8 cellular contexts compared by ENCODE assay signal in genomic region chr20:46088409-46089075, GRCh38. TPM values are rescaled to one million over a fixed set of nuclear protein-coding genes. Genes with fewer than 3 reads are reported as not detected.
DNase-seq lines count a peak whose midpoint lies in the region; ATAC-seq and TF ChIP-seq lines count a peak whose summit lies in the region.

No MANE protein-coding gene starts in this region.

- no peak for TF ChIP-seq RAD21 in neural cell (conservative IDR thresholded peaks at IDR 0.05)

- peaks cover 0 to 44% (median 12%) of the 10 kb centered on the region in 4 donors for H3K4me1 ChIP-seq in Peyer's patch

- no peak overlapping the region for H2AFZ ChIP-seq in neural cell (ENCODE audit: low read depth, low read length)

- H3K9me3 ChIP-seq in Peyer's patch (no peaks in the 10 kb centered on the region), neural cell (ENCODE audit: low read length) (no peaks in the 10 kb centered on the region)

- peaks cover 25% of the 10 kb centered on the region for H4K20me1 ChIP-seq in neural cell (ENCODE audit: insufficient read depth)

- H3K4me3 Mint-ChIP-seq in activated CD4-positive, alpha-beta T cell treated with anti-CD3 and anti-CD28 coated beads for 36 hours: peak overlapping the region; percentile 86
- peak overlapping the region; percentile 94 for H3K4me3 Mint-ChIP-seq in endothelial cell (ENCODE audit: unreplicated experiment)

- peak overlapping the region; percentile 99 for H3K4me2 ChIP-seq in neural cell (ENCODE audit: low read length)

- POLR2A ChIA-PET in activated CD4-positive, alpha-beta T cell treated with anti-CD3 and anti-CD28 coated beads for 36 hours (lab: Charles Lee): interaction anchor here (0.6 to 1.0 kb wide), 3 partner anchors 10 to 154 kb away, joined by 3 read pairs; no protein-coding TSS in a partner anchor

- no peaks in the 10 kb centered on the region for H3K27me3 Mint-ChIP-seq in activated CD4-positive, alpha-beta T cell treated with anti-CD3 and anti-CD28 coated beads for 36 hours
- H3K27me3 Mint-ChIP-seq in endothelial cell (ENCODE audit: unreplicated experiment): peaks cover 1% of the 10 kb centered on the region

- no peaks in the 10 kb centered on the region for H3F3A ChIP-seq in neural cell (ENCODE audit: insufficient read depth, low read length, poor library complexity, severe bottlenecking)

- H3K4me1 Mint-ChIP-seq in activated CD4-positive, alpha-beta T cell treated with anti-CD3 and anti-CD28 coated beads for 36 hours: peaks cover 54% of the 10 kb centered on the region
- H3K4me1 Mint-ChIP-seq in endothelial cell (ENCODE audit: unreplicated experiment): peaks cover 20% of the 10 kb centered on the region

- H3K9ac ChIP-seq in neural cell (ENCODE audit: low read length): peak overlapping the region; percentile 97

- H3K36me3 ChIP-seq in Peyer's patch (no peaks in the 10 kb centered on the region), neural cell (ENCODE audit: insufficient read depth, low read length) (no peaks in the 10 kb centered on the region)

- TF ChIP-seq POLR2A in Peyer's patch (IDR thresholded peaks at IDR 0.05): no peak

- TF ChIP-seq EP300 in neural cell (conservative IDR thresholded peaks at IDR 0.05; ENCODE audit: poor library complexity, severe bottlenecking): no peak

- H3K36me3 Mint-ChIP-seq in activated CD4-positive, alpha-beta T cell treated with anti-CD3 and anti-CD28 coated beads for 36 hours (ENCODE audit: low read depth): peaks cover 10% of the 10 kb centered on the region
- peaks cover 3% of the 10 kb centered on the region for H3K36me3 Mint-ChIP-seq in endothelial cell (ENCODE audit: low read depth, unreplicated experiment)

- CTCF ChIA-PET in activated CD4-positive, alpha-beta T cell treated with anti-CD3 and anti-CD28 coated beads for 36 hours (lab: Charles Lee): interaction anchor here (0.8 to 2.0 kb wide), 6 partner anchors 10 to 118 kb away, joined by 3 to 11 read pairs (median 6); no protein-coding TSS in a partner anchor

- peaks cover 59% of the 10 kb centered on the region for H3K79me2 ChIP-seq in neural cell (replicated peaks; ENCODE audit: insufficient read depth, low read length)

- H3K4me3 ChIP-seq in Peyer's patch (peak overlapping the region; percentile 82 to 98 (median 86)), neural cell (ENCODE audit: low read length) (peak overlapping the region; percentile 98)

- ATAC-seq in activated CD4-positive, alpha-beta T cell treated with anti-CD3 and anti-CD28 coated beads for 36 hours: no peak

- H3K27me3 ChIP-seq in Peyer's patch: no peaks in the 10 kb centered on the region
- no peaks in the 10 kb centered on the region for H3K27me3 ChIP-seq in neural cell (ENCODE audit: insufficient read depth, low read depth, low read length)

- intact Hi-C loops in activated CD4-positive, alpha-beta T cell treated with anti-CD3 and anti-CD28 coated beads for 36 hours (cut with DNase I, micrococcal nuclease): loop anchor here in 1 of 2 experiments (1.0 to 2.0 kb wide), 9 partner anchors 25 to 601 kb away; partner anchors contain the start of genes ACOT8, CD40, TP53RK and UBE2C

- H3K27ac Mint-ChIP-seq in activated CD4-positive, alpha-beta T cell treated with anti-CD3 and anti-CD28 coated beads for 36 hours: peak overlapping the region; percentile 88
- peak overlapping the region; percentile 28 for H3K27ac Mint-ChIP-seq in endothelial cell (ENCODE audit: unreplicated experiment)

- DNase-seq in activated CD4-positive, alpha-beta T cell treated with anti-CD3 and anti-CD28 coated beads for 36 hours: peak; percentile 44
- DNase-seq in activated CD4-positive, alpha-beta T cell treated with anti-CD3 and anti-CD28 coated beads for 4 hours: no peak
- no peak for DNase-seq in Peyer's patch
- no peak for DNase-seq in endothelial cell (ENCODE audit: low spot score)
- no peak for DNase-seq in NCI-H1436 treated with DMSO at 0.1 percent for 48 hours (lab: John Stamatoyannopoulos, UW)
- no peak for DNase-seq in GDM1 (lab: John Stamatoyannopoulos, UW)
- DNase-seq in central memory CD4-positive, alpha-beta T cell: no peak

- TF ChIP-seq CTCF in Peyer's patch (IDR thresholded peaks at IDR 0.05) (no peak), endothelial cell (IDR thresholded peaks at IDR 0.05; ENCODE audit: unreplicated experiment) (no peak), neural cell (IDR thresholded peaks at IDR 0.05; ENCODE audit: poor library complexity, severe bottlenecking) (no peak)

- no peaks in the 10 kb centered on the region for H3K9me2 ChIP-seq in neural cell (ENCODE audit: insufficient read depth, low read length)

- H3K27ac ChIP-seq in Peyer's patch (peak overlapping the region; percentile 97 to 100 (median 99)), neural cell (ENCODE audit: low read length) (peak overlapping the region; percentile 94)

- no peaks in the 10 kb centered on the region for H3K9me3 Mint-ChIP-seq in activated CD4-positive, alpha-beta T cell treated with anti-CD3 and anti-CD28 coated beads for 36 hours (ENCODE audit: low read depth)
- H3K9me3 Mint-ChIP-seq in endothelial cell (ENCODE audit: unreplicated experiment): no peaks in the 10 kb centered on the region

TF ChIP-seq in neural cell, 6 proteins besides CTCF, POLR2A, EP300 and RAD21:
- TF ChIP-seq MXI1 (conservative IDR thresholded peaks at IDR 0.05; ENCODE audit: poor library complexity, severe bottlenecking) (no peak), POLR2AphosphoS5 (IDR thresholded peaks at IDR 0.05) (no peak), SMC3 (conservative IDR thresholded peaks at IDR 0.05; ENCODE audit: poor library complexity) (no peak), EZH2 (IDR thresholded peaks at IDR 0.05; ENCODE audit: borderline replicate concordance, insufficient read depth, low read length, poor library complexity, severe bottlenecking) (no peak), TAF1 (IDR thresholded peaks at IDR 0.05; ENCODE audit: low read depth) (no peak)
- TF ChIP-seq, protein P1, sequence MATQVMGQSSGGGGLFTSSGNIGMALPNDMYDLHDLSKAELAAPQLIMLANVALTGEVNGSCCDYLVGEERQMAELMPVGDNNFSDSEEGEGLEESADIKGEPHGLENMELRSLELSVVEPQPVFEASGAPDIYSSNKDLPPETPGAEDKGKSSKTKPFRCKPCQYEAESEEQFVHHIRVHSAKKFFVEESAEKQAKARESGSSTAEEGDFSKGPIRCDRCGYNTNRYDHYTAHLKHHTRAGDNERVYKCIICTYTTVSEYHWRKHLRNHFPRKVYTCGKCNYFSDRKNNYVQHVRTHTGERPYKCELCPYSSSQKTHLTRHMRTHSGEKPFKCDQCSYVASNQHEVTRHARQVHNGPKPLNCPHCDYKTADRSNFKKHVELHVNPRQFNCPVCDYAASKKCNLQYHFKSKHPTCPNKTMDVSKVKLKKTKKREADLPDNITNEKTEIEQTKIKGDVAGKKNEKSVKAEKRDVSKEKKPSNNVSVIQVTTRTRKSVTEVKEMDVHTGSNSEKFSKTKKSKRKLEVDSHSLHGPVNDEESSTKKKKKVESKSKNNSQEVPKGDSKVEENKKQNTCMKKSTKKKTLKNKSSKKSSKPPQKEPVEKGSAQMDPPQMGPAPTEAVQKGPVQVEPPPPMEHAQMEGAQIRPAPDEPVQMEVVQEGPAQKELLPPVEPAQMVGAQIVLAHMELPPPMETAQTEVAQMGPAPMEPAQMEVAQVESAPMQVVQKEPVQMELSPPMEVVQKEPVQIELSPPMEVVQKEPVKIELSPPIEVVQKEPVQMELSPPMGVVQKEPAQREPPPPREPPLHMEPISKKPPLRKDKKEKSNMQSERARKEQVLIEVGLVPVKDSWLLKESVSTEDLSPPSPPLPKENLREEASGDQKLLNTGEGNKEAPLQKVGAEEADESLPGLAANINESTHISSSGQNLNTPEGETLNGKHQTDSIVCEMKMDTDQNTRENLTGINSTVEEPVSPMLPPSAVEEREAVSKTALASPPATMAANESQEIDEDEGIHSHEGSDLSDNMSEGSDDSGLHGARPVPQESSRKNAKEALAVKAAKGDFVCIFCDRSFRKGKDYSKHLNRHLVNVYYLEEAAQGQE (IDR thresholded peaks at IDR 0.05; ENCODE audit: borderline replicate concordance): no peak
TF ChIP-seq in neural cell: peak in this region for 0.

RNA-seq across cellular contexts. Expression of gene NCOA5, which starts 1.2 kb away (rescaled TPM):
- 10 to 100 TPM; 17.9 to 18.8 TPM for total RNA-seq in activated CD4-positive, alpha-beta T cell treated with anti-CD3 and anti-CD28 coated beads for 36 hours
- 10 to 100 TPM; 20.5 to 65.2 (median 24.9) TPM for total RNA-seq in Peyer's patch
- total RNA-seq in endothelial cell (ENCODE audit: unreplicated experiment): 34.9 TPM
- 23.0 and 29.9 TPM in 2 replicates for polyA plus RNA-seq in neural cell
- 41.3 and 41.4 TPM in 2 replicates for polyA minus RNA-seq in neural cell

RNA-seq across cellular contexts. Expression of gene CD40, which starts 29.6 kb away (rescaled TPM):
- 1 to 10 TPM; 4.0 to 5.1 TPM for total RNA-seq in activated CD4-positive, alpha-beta T cell treated with anti-CD3 and anti-CD28 coated beads for 36 hours
- total RNA-seq in Peyer's patch: 10 to 100 TPM in 2 of 4 donors, 1 to 10 TPM in 2; 1.6 to 17.6 (median 9.3) TPM
- 69.4 TPM for total RNA-seq in endothelial cell (ENCODE audit: unreplicated experiment)
- polyA plus RNA-seq in neural cell: not detected in 2 replicates
- polyA minus RNA-seq in neural cell: not detected in 2 replicates

RNA-seq across cellular contexts. Expression of gene SLC12A5, which starts 59.5 kb away (rescaled TPM):
- under 1 TPM; 0.49 to 0.73 TPM for total RNA-seq in activated CD4-positive, alpha-beta T cell treated with anti-CD3 and anti-CD28 coated beads for 36 hours
- total RNA-seq in Peyer's patch: not detected
- 8.8 TPM for total RNA-seq in endothelial cell (ENCODE audit: unreplicated experiment)
- 53.1 and 74.4 TPM in 2 replicates for polyA plus RNA-seq in neural cell
- polyA minus RNA-seq in neural cell: 68.2 and 69.4 TPM in 2 replicates
